ENCODE assay signal across 8 cellular contexts in the genomic region with DNA sequence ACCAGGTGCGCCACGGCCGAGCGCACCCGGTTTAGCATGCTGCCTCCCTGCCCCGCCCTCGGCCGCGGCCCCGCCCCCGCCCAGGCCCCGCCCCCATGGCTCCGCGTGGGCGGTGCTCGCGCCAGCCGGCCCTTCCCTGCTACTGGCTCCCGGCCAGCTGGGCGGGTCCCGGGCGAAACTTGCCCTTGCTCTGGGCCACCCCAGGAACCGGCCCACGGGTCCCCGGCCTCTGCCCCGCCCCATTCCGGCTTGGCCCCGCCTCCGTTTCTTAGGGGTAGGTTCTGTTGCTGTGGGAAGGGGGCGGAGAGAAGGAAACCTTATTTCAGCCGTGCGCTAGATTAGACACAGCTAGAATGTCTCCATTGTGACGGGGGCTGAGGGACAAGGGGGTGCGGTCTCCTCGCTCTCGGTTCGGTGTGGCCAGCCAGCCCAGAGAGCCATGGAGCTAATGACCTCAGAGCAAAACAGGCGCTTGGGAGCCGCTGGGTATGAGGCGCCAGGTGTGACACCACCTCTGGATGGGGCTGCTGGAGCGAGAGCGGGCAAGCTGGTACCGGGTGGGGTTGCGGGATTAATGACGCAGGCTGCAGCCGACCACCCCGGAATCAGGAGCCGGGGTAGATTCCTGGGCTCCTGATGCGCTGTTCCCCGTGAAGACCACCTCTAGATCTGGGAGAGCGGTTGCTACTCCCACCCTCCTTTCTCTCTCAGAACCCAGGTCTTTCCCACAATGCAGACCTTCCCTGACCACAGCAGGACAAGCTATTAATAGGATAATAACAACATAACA. TPM values are rescaled to one million over a fixed set of nuclear protein-coding genes. Genes with fewer than 3 reads are reported as not detected.
DNase-seq lines count a peak whose midpoint lies in the region; ATAC-seq and TF ChIP-seq lines count a peak whose summit lies in the region.

A gene with protein sequence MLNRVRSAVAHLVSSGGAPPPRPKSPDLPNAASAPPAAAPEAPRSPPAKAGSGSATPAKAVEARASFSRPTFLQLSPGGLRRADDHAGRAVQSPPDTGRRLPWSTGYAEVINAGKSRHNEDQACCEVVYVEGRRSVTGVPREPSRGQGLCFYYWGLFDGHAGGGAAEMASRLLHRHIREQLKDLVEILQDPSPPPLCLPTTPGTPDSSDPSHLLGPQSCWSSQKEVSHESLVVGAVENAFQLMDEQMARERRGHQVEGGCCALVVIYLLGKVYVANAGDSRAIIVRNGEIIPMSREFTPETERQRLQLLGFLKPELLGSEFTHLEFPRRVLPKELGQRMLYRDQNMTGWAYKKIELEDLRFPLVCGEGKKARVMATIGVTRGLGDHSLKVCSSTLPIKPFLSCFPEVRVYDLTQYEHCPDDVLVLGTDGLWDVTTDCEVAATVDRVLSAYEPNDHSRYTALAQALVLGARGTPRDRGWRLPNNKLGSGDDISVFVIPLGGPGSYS (minus strand): TSS at position 69 of the 790 bp plus-strand sequence. CDS start 31 bp downstream, at position 38.

- peaks cover 14 to 20% (median 14%) of the 10 kb centered on the region in 3 donors for H3K4me1 Mint-ChIP-seq in IgD-negative memory B cell
- H3K4me1 Mint-ChIP-seq in activated T-helper 17 cell treated with anti-CD3 and anti-CD28 coated beads, Interleukin-2, amount 50 U/mL, for 72 hours: peaks cover 4% of the 10 kb centered on the region
- H3K4me1 Mint-ChIP-seq in natural killer cell treated with Interleukin-12 subunit alpha and Interleukin-12 subunit beta and Interleukin-15 and Interleukin-18, amount 100 ng/mL, for 72 hours (ENCODE audit: low read depth in 2 of 2): peaks cover 15 to 29% of the 10 kb centered on the region in 2 donors
- peaks cover 44 to 65% of the 10 kb centered on the region in 2 donors for H3K4me1 Mint-ChIP-seq in stimulated activated naive B cell treated with anti-CD40 and anti-IgM and Interleukin-4, amounts not matched to agents 10 μg/mL and 1 μg/mL and 100 μg/mL, for 72 hours

- no peaks in the 10 kb centered on the region for H3K9me3 Mint-ChIP-seq in IgD-negative memory B cell
- H3K9me3 Mint-ChIP-seq in activated T-helper 17 cell treated with anti-CD3 and anti-CD28 coated beads, Interleukin-2, amount 50 U/mL, for 72 hours: no peaks in the 10 kb centered on the region
- no peaks in the 10 kb centered on the region for H3K9me3 Mint-ChIP-seq in natural killer cell treated with Interleukin-12 subunit alpha and Interleukin-12 subunit beta and Interleukin-15 and Interleukin-18, amount 100 ng/mL, for 72 hours
- no peaks in the 10 kb centered on the region for H3K9me3 Mint-ChIP-seq in stimulated activated naive B cell treated with anti-CD40 and anti-IgM and Interleukin-4, amounts not matched to agents 10 μg/mL and 1 μg/mL and 100 μg/mL, for 72 hours

- ATAC-seq in GM21723 (IDR thresholded peaks at IDR 0.05; ENCODE audit: unreplicated experiment): peak; percentile 76
- peak; percentile 86 for ATAC-seq in activated T-helper 17 cell treated with anti-CD3 and anti-CD28 coated beads, Interleukin-2, amount 50 U/mL, for 72 hours (replicated peaks)
- peak; percentile 96 for ATAC-seq in natural killer cell treated with Interleukin-12 subunit alpha and Interleukin-12 subunit beta and Interleukin-15 and Interleukin-18, amount 100 ng/mL, for 72 hours
- peak; percentile 77 to 85 for ATAC-seq in stimulated activated naive B cell treated with anti-CD40 and anti-IgM and Interleukin-4, amounts not matched to agents 10 μg/mL and 1 μg/mL and 100 μg/mL, for 72 hours (replicated peaks)

- no peak for TF ChIP-seq CTCF in RWPE1 (conservative IDR thresholded peaks at IDR 0.05; ENCODE audit: low read depth)
- no peak for TF ChIP-seq CTCF in fibroblast of the aortic adventitia (IDR thresholded peaks at IDR 0.05; ENCODE audit: insufficient read depth, low read length)

- POLR2A ChIA-PET in RWPE1 (lab: Yijun Ruan, JAX; ENCODE audit: low non-redundant PET): no interaction called here

- H3K27ac ChIP-seq in RWPE1: peak within 1 kb of the TSS; percentile 70

- H3K27ac Mint-ChIP-seq in IgD-negative memory B cell: peak within 1 kb of the TSS; percentile 72 to 92 (median 76)
- H3K27ac Mint-ChIP-seq in activated T-helper 17 cell treated with anti-CD3 and anti-CD28 coated beads, Interleukin-2, amount 50 U/mL, for 72 hours: peak within 1 kb of the TSS; percentile 36
- peak within 1 kb of the TSS; percentile 40 to 75 for H3K27ac Mint-ChIP-seq in natural killer cell treated with Interleukin-12 subunit alpha and Interleukin-12 subunit beta and Interleukin-15 and Interleukin-18, amount 100 ng/mL, for 72 hours
- peak within 1 kb of the TSS; percentile 77 for H3K27ac Mint-ChIP-seq in stimulated activated naive B cell treated with anti-CD40 and anti-IgM and Interleukin-4, amounts not matched to agents 10 μg/mL and 1 μg/mL and 100 μg/mL, for 72 hours

- H3K4me3 Mint-ChIP-seq in IgD-negative memory B cell: peak within 1 kb of the TSS; percentile 85 to 95 (median 90)
- peak within 1 kb of the TSS; percentile 84 for H3K4me3 Mint-ChIP-seq in activated T-helper 17 cell treated with anti-CD3 and anti-CD28 coated beads, Interleukin-2, amount 50 U/mL, for 72 hours
- peak within 1 kb of the TSS; percentile 84 for H3K4me3 Mint-ChIP-seq in natural killer cell treated with Interleukin-12 subunit alpha and Interleukin-12 subunit beta and Interleukin-15 and Interleukin-18, amount 100 ng/mL, for 72 hours
- H3K4me3 Mint-ChIP-seq in stimulated activated naive B cell treated with anti-CD40 and anti-IgM and Interleukin-4, amounts not matched to agents 10 μg/mL and 1 μg/mL and 100 μg/mL, for 72 hours: peak within 1 kb of the TSS; percentile 90 to 95

- peak within 1 kb of the TSS; percentile 72 for H3K4me3 ChIP-seq in fibroblast of the aortic adventitia (ENCODE audit: low read depth, low read length)

- H3K36me3 Mint-ChIP-seq in IgD-negative memory B cell: no peaks in the 10 kb centered on the region
- H3K36me3 Mint-ChIP-seq in activated T-helper 17 cell treated with anti-CD3 and anti-CD28 coated beads, Interleukin-2, amount 50 U/mL, for 72 hours (ENCODE audit: low read depth): no peaks in the 10 kb centered on the region
- no peaks in the 10 kb centered on the region for H3K36me3 Mint-ChIP-seq in natural killer cell treated with Interleukin-12 subunit alpha and Interleukin-12 subunit beta and Interleukin-15 and Interleukin-18, amount 100 ng/mL, for 72 hours
- H3K36me3 Mint-ChIP-seq in stimulated activated naive B cell treated with anti-CD40 and anti-IgM and Interleukin-4, amounts not matched to agents 10 μg/mL and 1 μg/mL and 100 μg/mL, for 72 hours: no peaks in the 10 kb centered on the region

- CTCF ChIA-PET in RWPE1 (lab: Yijun Ruan, JAX): interaction anchor here (0.6 to 10.4 kb wide), 13 partner anchors 9 to 358 kb away, joined by 3 to 282 read pairs (median 4); partner anchors contain the start of genes LRIG2 and RHOC

- DNase-seq in DMS79 treated with DMSO at 0.1 percent for 48 hours (lab: John Stamatoyannopoulos, UW) (peak; percentile 60), RWPE1 (ENCODE audit: low spot score) (peak; percentile 94), fibroblast of the aortic adventitia (ENCODE audit: low read depth) (peak; percentile 88)
- peak; percentile 100 for DNase-seq in natural killer cell treated with Interleukin-12 subunit alpha and Interleukin-12 subunit beta and Interleukin-15 and Interleukin-18, amount 100 ng/mL, for 72 hours (ENCODE audit: low spot score)
- DNase-seq in stimulated activated naive B cell treated with anti-CD40 and anti-IgM and Interleukin-4, amounts not matched to agents 10 μg/mL and 1 μg/mL and 100 μg/mL, for 72 hours: peak; percentile 96

- peaks cover 6% of the 10 kb centered on the region for H3K27me3 Mint-ChIP-seq in IgD-negative memory B cell
- H3K27me3 Mint-ChIP-seq in activated T-helper 17 cell treated with anti-CD3 and anti-CD28 coated beads, Interleukin-2, amount 50 U/mL, for 72 hours: peaks cover 4% of the 10 kb centered on the region
- peaks cover 0 to 9% of the 10 kb centered on the region in 2 donors for H3K27me3 Mint-ChIP-seq in natural killer cell treated with Interleukin-12 subunit alpha and Interleukin-12 subunit beta and Interleukin-15 and Interleukin-18, amount 100 ng/mL, for 72 hours
- peaks cover 18 to 22% of the 10 kb centered on the region in 2 donors for H3K27me3 Mint-ChIP-seq in stimulated activated naive B cell treated with anti-CD40 and anti-IgM and Interleukin-4, amounts not matched to agents 10 μg/mL and 1 μg/mL and 100 μg/mL, for 72 hours

RNA-seq across cellular contexts. Expression of the gene that starts here (rescaled TPM):
- polyA plus RNA-seq in IgD-negative memory B cell: 1.4 TPM
- under 1 TPM; 0.30 to 0.69 TPM for total RNA-seq in activated T-helper 17 cell treated with anti-CD3 and anti-CD28 coated beads, Interleukin-2, amount 50 U/mL, for 72 hours
- 0.63 and 1.8 TPM in 2 replicates for total RNA-seq in fibroblast of the aortic adventitia (ENCODE audit: low replicate concordance)
- not detected for total RNA-seq in natural killer cell treated with Interleukin-12 subunit alpha and Interleukin-12 subunit beta and Interleukin-15 and Interleukin-18, amount 100 ng/mL, for 72 hours

Comparison
In these comparisons a context has a peak if more than half of its experiments do, and no peak if none do; other contexts are left out.
1. Peak in every context shown above with its lines: DNase-seq, ATAC-seq, H3K4me3 ChIP-seq and H3K27ac ChIP-seq.
2. Peak in ATAC-seq in activated T-helper 17 cell treated with anti-CD3 and anti-CD28 coated beads, Interleukin-2, amount 50 U/mL, for 72 hours; RNA of the gene not detected or under 1 TPM.
3. Peak in DNase-seq and ATAC-seq in natural killer cell treated with Interleukin-12 subunit alpha and Interleukin-12 subunit beta and Interleukin-15 and Interleukin-18, amount 100 ng/mL, for 72 hours; RNA of the gene not detected or under 1 TPM.